In the genomic region with DNA sequence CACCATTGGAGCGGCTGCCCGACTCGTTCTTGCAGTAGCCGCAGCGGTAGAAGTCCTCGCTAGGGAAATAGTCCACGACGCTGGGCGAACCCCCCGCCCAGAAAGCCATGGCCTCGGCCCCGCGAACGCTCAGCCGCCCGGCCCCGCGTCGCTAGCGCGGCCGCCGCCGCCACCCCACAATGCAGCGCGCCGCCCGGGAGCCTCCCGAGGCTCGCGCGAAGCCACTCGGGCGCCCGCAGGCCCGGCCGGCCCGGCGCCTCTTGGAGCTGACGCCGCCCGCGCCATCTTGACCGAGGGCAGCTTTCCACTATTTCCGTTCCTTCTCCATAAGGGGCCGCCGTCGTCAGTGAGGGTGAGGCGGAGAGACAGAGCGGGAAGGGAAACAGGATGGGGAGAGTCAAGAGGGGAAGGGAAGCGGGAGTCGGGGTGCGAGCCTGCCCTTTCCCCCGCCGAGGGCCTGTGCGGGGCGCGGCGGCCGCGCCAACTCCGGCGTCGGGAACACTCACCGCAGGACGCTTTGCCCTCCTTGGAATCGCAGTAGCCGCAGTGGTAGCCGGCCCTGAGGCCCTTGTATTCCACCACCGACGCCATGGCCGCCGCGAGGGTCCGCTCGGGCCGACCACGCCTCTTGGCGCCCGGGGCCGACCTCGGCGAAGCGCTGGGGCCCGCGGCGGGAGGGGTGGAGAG, we compare ENCODE assay signal across 1 cellular context.
TF ChIP-seq lines count a peak whose summit lies in the region.

ATE1 (minus strand) TSS at position 191 of the 687 bp plus-strand sequence; CDS start at position 109, 82 bp downstream.

TF ChIP-seq in GM12878, 131 proteins besides CTCF, POLR2A, EP300 and RAD21 (continued from another document):
- TF ChIP-seq, protein P1, sequence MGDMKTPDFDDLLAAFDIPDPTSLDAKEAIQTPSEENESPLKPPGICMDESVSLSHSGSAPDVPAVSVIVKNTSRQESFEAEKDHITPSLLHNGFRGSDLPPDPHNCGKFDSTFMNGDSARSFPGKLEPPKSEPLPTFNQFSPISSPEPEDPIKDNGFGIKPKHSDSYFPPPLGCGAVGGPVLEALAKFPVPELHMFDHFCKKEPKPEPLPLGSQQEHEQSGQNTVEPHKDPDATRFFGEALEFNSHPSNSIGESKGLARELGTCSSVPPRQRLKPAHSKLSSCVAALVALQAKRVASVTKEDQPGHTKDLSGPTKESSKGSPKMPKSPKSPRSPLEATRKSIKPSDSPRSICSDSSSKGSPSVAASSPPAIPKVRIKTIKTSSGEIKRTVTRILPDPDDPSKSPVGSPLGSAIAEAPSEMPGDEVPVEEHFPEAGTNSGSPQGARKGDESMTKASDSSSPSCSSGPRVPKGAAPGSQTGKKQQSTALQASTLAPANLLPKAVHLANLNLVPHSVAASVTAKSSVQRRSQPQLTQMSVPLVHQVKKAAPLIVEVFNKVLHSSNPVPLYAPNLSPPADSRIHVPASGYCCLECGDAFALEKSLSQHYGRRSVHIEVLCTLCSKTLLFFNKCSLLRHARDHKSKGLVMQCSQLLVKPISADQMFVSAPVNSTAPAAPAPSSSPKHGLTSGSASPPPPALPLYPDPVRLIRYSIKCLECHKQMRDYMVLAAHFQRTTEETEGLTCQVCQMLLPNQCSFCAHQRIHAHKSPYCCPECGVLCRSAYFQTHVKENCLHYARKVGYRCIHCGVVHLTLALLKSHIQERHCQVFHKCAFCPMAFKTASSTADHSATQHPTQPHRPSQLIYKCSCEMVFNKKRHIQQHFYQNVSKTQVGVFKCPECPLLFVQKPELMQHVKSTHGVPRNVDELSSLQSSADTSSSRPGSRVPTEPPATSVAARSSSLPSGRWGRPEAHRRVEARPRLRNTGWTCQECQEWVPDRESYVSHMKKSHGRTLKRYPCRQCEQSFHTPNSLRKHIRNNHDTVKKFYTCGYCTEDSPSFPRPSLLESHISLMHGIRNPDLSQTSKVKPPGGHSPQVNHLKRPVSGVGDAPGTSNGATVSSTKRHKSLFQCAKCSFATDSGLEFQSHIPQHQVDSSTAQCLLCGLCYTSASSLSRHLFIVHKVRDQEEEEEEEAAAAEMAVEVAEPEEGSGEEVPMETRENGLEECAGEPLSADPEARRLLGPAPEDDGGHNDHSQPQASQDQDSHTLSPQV (IDR thresholded peaks at IDR 0.05) = 0 out of 2 replicates have a peak, but pooled peaks have one; percentile 34
- peak; percentile 67; the same call in 1 of the 2 replicates for TF ChIP-seq ZNF217 (IDR thresholded peaks at IDR 0.05)
- TF ChIP-seq IKZF1 (conservative IDR thresholded peaks at IDR 0.05) = peak; percentile 98
- no peak for TF ChIP-seq MTA3 (IDR thresholded peaks at IDR 0.05; ENCODE audit: borderline replicate concordance, low read length)
- no peak for TF ChIP-seq FOS (IDR thresholded peaks at IDR 0.05; ENCODE audit: borderline replicate concordance, extremely low read depth, insufficient read length)
- TF ChIP-seq PML (IDR thresholded peaks at IDR 0.05; ENCODE audit: low read length) = peak; percentile 85
- TF ChIP-seq RB1 (IDR thresholded peaks at IDR 0.05; ENCODE audit: borderline replicate concordance) = peak; percentile 71
- no peak for TF ChIP-seq SUZ12 (IDR thresholded peaks at IDR 0.05; ENCODE audit: unreplicated experiment)
- peak; percentile 85 for TF ChIP-seq GATAD2B (conservative IDR thresholded peaks at IDR 0.05; ENCODE audit: low read depth)
- no peak for TF ChIP-seq SIN3A (IDR thresholded peaks at IDR 0.05; ENCODE audit: low read depth, low read length)
- no peak for TF ChIP-seq IRF5 (IDR thresholded peaks at IDR 0.05; ENCODE audit: borderline replicate concordance)
- TF ChIP-seq RUNX3 (IDR thresholded peaks at IDR 0.05; ENCODE audit: low read length) = peak; percentile 44; the same call in 1 of the 2 replicates
- TF ChIP-seq, protein P2, sequence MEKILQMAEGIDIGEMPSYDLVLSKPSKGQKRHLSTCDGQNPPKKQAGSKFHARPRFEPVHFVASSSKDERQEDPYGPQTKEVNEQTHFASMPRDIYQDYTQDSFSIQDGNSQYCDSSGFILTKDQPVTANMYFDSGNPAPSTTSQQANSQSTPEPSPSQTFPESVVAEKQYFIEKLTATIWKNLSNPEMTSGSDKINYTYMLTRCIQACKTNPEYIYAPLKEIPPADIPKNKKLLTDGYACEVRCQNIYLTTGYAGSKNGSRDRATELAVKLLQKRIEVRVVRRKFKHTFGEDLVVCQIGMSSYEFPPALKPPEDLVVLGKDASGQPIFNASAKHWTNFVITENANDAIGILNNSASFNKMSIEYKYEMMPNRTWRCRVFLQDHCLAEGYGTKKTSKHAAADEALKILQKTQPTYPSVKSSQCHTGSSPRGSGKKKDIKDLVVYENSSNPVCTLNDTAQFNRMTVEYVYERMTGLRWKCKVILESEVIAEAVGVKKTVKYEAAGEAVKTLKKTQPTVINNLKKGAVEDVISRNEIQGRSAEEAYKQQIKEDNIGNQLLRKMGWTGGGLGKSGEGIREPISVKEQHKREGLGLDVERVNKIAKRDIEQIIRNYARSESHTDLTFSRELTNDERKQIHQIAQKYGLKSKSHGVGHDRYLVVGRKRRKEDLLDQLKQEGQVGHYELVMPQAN (conservative IDR thresholded peaks at IDR 0.05) = 0 out of 2 replicates have a peak, but pooled peaks have one; percentile 9
- peak; percentile 34; the same call in 1 of the 2 replicates for TF ChIP-seq MXI1 (IDR thresholded peaks at IDR 0.05; ENCODE audit: low read depth, low read length)
- TF ChIP-seq NR2F1 (conservative IDR thresholded peaks at IDR 0.05) = peak; percentile 49; the same call in 1 of the 2 replicates
- peak; percentile 66; the same call in 1 of the 2 replicates for TF ChIP-seq POLR2AphosphoS5 (IDR thresholded peaks at IDR 0.05; ENCODE audit: low read length)
- TF ChIP-seq HCFC1 (IDR thresholded peaks at IDR 0.05; ENCODE audit: low read length) = peak; percentile 84
- TF ChIP-seq HDAC6 (IDR thresholded peaks at IDR 0.05; ENCODE audit: unreplicated experiment) = peak; percentile 55
- TF ChIP-seq MEF2A (IDR thresholded peaks at IDR 0.05; ENCODE audit: insufficient read depth, low read depth, low read length) = no peak
- TF ChIP-seq, protein P3, sequence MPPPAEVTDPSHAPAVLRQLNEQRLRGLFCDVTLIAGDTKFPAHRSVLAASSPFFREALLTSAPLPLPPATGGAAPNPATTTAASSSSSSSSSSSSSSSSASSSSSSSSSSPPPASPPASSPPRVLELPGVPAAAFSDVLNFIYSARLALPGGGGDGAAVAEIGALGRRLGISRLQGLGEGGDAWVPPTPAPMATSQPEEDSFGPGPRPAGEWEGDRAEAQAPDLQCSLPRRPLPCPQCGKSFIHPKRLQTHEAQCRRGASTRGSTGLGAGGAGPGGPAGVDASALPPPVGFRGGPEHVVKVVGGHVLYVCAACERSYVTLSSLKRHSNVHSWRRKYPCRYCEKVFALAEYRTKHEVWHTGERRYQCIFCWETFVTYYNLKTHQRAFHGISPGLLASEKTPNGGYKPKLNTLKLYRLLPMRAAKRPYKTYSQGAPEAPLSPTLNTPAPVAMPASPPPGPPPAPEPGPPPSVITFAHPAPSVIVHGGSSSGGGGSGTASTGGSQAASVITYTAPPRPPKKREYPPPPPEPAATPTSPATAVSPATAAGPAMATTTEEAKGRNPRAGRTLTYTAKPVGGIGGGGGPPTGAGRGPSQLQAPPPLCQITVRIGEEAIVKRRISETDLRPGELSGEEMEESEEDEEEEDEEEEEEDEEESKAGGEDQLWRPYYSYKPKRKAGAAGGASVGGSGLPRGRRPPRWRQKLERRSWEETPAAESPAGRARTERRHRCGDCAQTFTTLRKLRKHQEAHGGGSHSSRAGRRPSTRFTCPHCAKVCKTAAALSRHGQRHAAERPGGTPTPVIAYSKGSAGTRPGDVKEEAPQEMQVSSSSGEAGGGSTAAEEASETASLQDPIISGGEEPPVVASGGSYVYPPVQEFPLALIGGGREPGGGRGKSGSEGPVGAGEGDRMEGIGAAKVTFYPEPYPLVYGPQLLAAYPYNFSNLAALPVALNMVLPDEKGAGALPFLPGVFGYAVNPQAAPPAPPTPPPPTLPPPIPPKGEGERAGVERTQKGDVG (CRISPR knock-in tag; IDR thresholded peaks at IDR 0.05) = no peak
TF ChIP-seq in GM12878: peak in this region for 43.
